13 cellular contexts compared by ENCODE assay signal in genomic region chr6:57220083-57220703, GRCh38. TPM values are rescaled to one million over a fixed set of nuclear protein-coding genes. Genes with fewer than 3 reads are reported as not detected.
DNase-seq lines count a peak whose midpoint lies in the region; ATAC-seq and TF ChIP-seq lines count a peak whose summit lies in the region.
"Had no signal": no experiment of that assay in that cellular context is flagged by ENCODE, and none has a peak within 500 bp of the region (broad histone marks: within the 10 kb centered on the region; RNA-seq: fewer than 3 reads in every experiment).

No MANE protein-coding gene starts in this region.

- no peak overlapping the region for H3K27ac ChIP-seq in H9 (ENCODE audit: insufficient read length, low read depth, low read length)
- H3K27ac ChIP-seq in SU-DHL-6 (ENCODE audit: low read depth, low read length): no peak overlapping the region
- H3K27ac ChIP-seq in rectal smooth muscle tissue (ENCODE audit: low read depth, low read length): peak overlapping the region; percentile 97
- H3K27ac ChIP-seq: spleen had no signal

- TF ChIP-seq CTCF in H9 (conservative IDR thresholded peaks at IDR 0.05) (no peak), SU-DHL-6 (IDR thresholded peaks at IDR 0.05; ENCODE audit: insufficient read depth, low read length, poor library complexity, severe bottlenecking) (no peak), epithelial cell of proximal tubule (conservative IDR thresholded peaks at IDR 0.05; ENCODE audit: low read depth, low read length) (no peak)

- H3K79me1 ChIP-seq in H9 (ENCODE audit: insufficient read depth, low read depth, low read length, poor library complexity, severe bottlenecking): peaks cover 6% of the 10 kb centered on the region

- no peak overlapping the region for H2BK120ac ChIP-seq in H9 (ENCODE audit: low read depth, low read length, poor library complexity, severe bottlenecking)

- H3K79me2 ChIP-seq in H9 (ENCODE audit: insufficient read depth, low read length) (peaks cover 6% of the 10 kb centered on the region; the same call in 1 of the 2 replicates), SU-DHL-6 (ENCODE audit: insufficient read depth, low read length) (peaks cover 65% of the 10 kb centered on the region)

- no peaks in the 10 kb centered on the region for H4K20me1 ChIP-seq in H9 (ENCODE audit: control insufficient read depth, insufficient read depth, insufficient read length)
- peaks cover 31% of the 10 kb centered on the region for H4K20me1 ChIP-seq in SU-DHL-6 (ENCODE audit: low read depth, low read length)

- no peak overlapping the region for H3K27ac Mint-ChIP-seq in H9

- H4K8ac ChIP-seq in H9 (replicated peaks; ENCODE audit: insufficient read length, low read depth, low read length): no peak overlapping the region

- no peaks in the 10 kb centered on the region for H3K27me3 ChIP-seq in H9 (ENCODE audit: insufficient read depth, low read length)
- H3K27me3 ChIP-seq in SU-DHL-6 (ENCODE audit: low read length): no peaks in the 10 kb centered on the region
- H3K27me3 ChIP-seq in rectal smooth muscle tissue (ENCODE audit: control insufficient read depth, insufficient read depth, low read length): no peaks in the 10 kb centered on the region
- H3K27me3 ChIP-seq: heart left ventricle had no signal

- H3K18ac ChIP-seq in H9 (ENCODE audit: insufficient read length, low read depth, low read length): no peak overlapping the region

- H3K9ac ChIP-seq in H9 (ENCODE audit: extremely low read depth, insufficient read length, low read length) (no peak overlapping the region), SU-DHL-6 (ENCODE audit: low read length) (no peak overlapping the region), rectal smooth muscle tissue (ENCODE audit: low read length) (no peak overlapping the region)

- no peak overlapping the region for H2AK5ac ChIP-seq in H9 (ENCODE audit: insufficient read length, low read length)

- H3K36me3 Mint-ChIP-seq in H9 (ENCODE audit: insufficient read depth in 1 of 3, low read depth in 3 of 3): peaks cover 8 to 29% (median 11%) of the 10 kb centered on the region in 3 experiments

- no peak overlapping the region for H4K5ac ChIP-seq in H9 (ENCODE audit: insufficient read length, low read depth, low read length)

- peak overlapping the region; percentile 2 for H3K4me3 ChIP-seq in SU-DHL-6 (ENCODE audit: insufficient read depth, low read length, poor library complexity, severe bottlenecking)
- H3K4me3 ChIP-seq in epithelial cell of proximal tubule (ENCODE audit: low read depth, low read length): peak overlapping the region; percentile 95
- peak overlapping the region; percentile 35 for H3K4me3 ChIP-seq in rectal smooth muscle tissue (ENCODE audit: low read length)

- H3K56ac ChIP-seq in H9 (ENCODE audit: insufficient read length, low read depth, low read length): no peak overlapping the region

- H2AFZ ChIP-seq in H9 (ENCODE audit: low read length): no peak overlapping the region
- H2AFZ ChIP-seq in SU-DHL-6 (ENCODE audit: low read depth, low read length, severe bottlenecking): no peak overlapping the region

- ATAC-seq in HG03159 (IDR thresholded peaks at IDR 0.05; ENCODE audit: unreplicated experiment): no peak
- ATAC-seq: heart left ventricle had no signal

- DNase-seq in H9 (no peak), epithelial cell of proximal tubule (ENCODE audit: low read depth) (no peak), NCI-H1436 treated with DMSO at 0.1 percent for 48 hours (lab: John Stamatoyannopoulos, UW) (no peak), UCSD-AML1 (lab: John Stamatoyannopoulos, UW; ENCODE audit: unreplicated experiment) (no peak)
- DNase-seq: DMS79 treated with DMSO at 0.1 percent for 48 hours, heart left ventricle, Karpas-422, mesendoderm, NCI-H345, spleen had no signal

- no peak overlapping the region for H2BK12ac ChIP-seq in H9 (ENCODE audit: insufficient read length, low read depth, low read length)

- H3K23ac ChIP-seq in H9 (ENCODE audit: insufficient read length, low read depth, low read length): no peak overlapping the region

- no peaks in the 10 kb centered on the region for H3K9me2 ChIP-seq in SU-DHL-6 (replicated peaks; ENCODE audit: insufficient read depth, low read length)

- H3K14ac ChIP-seq in H9 (ENCODE audit: insufficient read depth, low read length): no peak overlapping the region

- no peak overlapping the region for H2BK20ac ChIP-seq in H9 (ENCODE audit: low read depth, low read length, poor library complexity, severe bottlenecking)

- peaks cover 41 to 47% of the 10 kb centered on the region in 2 experiments for H3K4me1 Mint-ChIP-seq in H9

- peak overlapping the region; percentile 48 to 66 for H3K4me3 Mint-ChIP-seq in H9

- peaks cover 4 to 11% of the 10 kb centered on the region in 2 experiments; a peak in 3 of 5 replicates for H3K9me3 Mint-ChIP-seq in H9

- H2BK15ac ChIP-seq in H9 (ENCODE audit: low read depth, low read length): no peak overlapping the region

- H3K4me2 ChIP-seq in H9 (ENCODE audit: insufficient read depth, insufficient read length, low read length): no peak overlapping the region
- peak overlapping the region; percentile 91 for H3K4me2 ChIP-seq in SU-DHL-6 (ENCODE audit: low read depth, low read length, poor library complexity, severe bottlenecking)

- H3K23me2 ChIP-seq in H9 (ENCODE audit: insufficient read length, low read depth, low read length, poor library complexity, severe bottlenecking): no peaks in the 10 kb centered on the region

- H3K36me3 ChIP-seq in SU-DHL-6 (ENCODE audit: low read length) (peaks cover 4% of the 10 kb centered on the region), rectal smooth muscle tissue (ENCODE audit: control insufficient read depth, insufficient read depth, low read length) (no peaks in the 10 kb centered on the region)
- H3K36me3 ChIP-seq: heart left ventricle, spleen had no signal

- H3K4me1 ChIP-seq in H9 (ENCODE audit: insufficient read depth, low read length) (no peaks in the 10 kb centered on the region; the same call in 1 of the 2 replicates), rectal smooth muscle tissue (ENCODE audit: control insufficient read depth, insufficient read depth, low read length) (peaks cover 23% of the 10 kb centered on the region)

- no peaks in the 10 kb centered on the region; the same call in 1 of the 2 replicates for H3K27me3 Mint-ChIP-seq in H9 (ENCODE audit: low read depth)

- no peak overlapping the region for H2BK5ac ChIP-seq in H9 (ENCODE audit: insufficient read length, low read length)

- no peak overlapping the region for H4K91ac ChIP-seq in H9 (ENCODE audit: insufficient read length, low read depth, low read length)

- no peak overlapping the region for H3T11ph ChIP-seq in H9 (ENCODE audit: low read length)

- H3K9me3 ChIP-seq in H9 (ENCODE audit: control insufficient read depth, low read depth, low read length) (no peaks in the 10 kb centered on the region), SU-DHL-6 (ENCODE audit: insufficient read depth, low read length) (no peaks in the 10 kb centered on the region)
- H3K9me3 ChIP-seq: spleen had no signal

- WGBS in H9 (ENCODE audit: extremely low coverage, insufficient read length, low lambda C conversion rate): no CpG with 5 or more reads among the region's 2 CpGs

- H3F3A ChIP-seq in SU-DHL-6 (ENCODE audit: insufficient read depth): 0 out of 2 replicates have a peak, but pooled peaks cover 8% of the 10 kb centered on the region

- no peak overlapping the region for H3K4ac ChIP-seq in H9 (ENCODE audit: low read depth, low read length)

RNA-seq across cellular contexts. Expression of gene RAB23, which starts 1.9 kb away (rescaled TPM):
- 18.1 and 18.6 TPM in 2 replicates for total RNA-seq in H9 (2021)
- total RNA-seq in epithelial cell of proximal tubule: 10.2 and 14.8 TPM in 2 replicates

RNA-seq across cellular contexts. Expression of gene BAG2, which starts 48.1 kb away (rescaled TPM):
- total RNA-seq in H9 (2021) (8.2 and 8.4 TPM in 2 replicates), epithelial cell of proximal tubule (8.2 and 20.4 TPM in 2 replicates)

Comparison
In these comparisons a context has a peak if more than half of its experiments do, and no peak if none do; other contexts are left out.
1. H3K4me3 ChIP-seq: peak in every context shown above with its lines; median percentile 95 in epithelial cell of proximal tubule; 35 in rectal smooth muscle tissue; 2 in SU-DHL-6.